In the genomic region with DNA sequence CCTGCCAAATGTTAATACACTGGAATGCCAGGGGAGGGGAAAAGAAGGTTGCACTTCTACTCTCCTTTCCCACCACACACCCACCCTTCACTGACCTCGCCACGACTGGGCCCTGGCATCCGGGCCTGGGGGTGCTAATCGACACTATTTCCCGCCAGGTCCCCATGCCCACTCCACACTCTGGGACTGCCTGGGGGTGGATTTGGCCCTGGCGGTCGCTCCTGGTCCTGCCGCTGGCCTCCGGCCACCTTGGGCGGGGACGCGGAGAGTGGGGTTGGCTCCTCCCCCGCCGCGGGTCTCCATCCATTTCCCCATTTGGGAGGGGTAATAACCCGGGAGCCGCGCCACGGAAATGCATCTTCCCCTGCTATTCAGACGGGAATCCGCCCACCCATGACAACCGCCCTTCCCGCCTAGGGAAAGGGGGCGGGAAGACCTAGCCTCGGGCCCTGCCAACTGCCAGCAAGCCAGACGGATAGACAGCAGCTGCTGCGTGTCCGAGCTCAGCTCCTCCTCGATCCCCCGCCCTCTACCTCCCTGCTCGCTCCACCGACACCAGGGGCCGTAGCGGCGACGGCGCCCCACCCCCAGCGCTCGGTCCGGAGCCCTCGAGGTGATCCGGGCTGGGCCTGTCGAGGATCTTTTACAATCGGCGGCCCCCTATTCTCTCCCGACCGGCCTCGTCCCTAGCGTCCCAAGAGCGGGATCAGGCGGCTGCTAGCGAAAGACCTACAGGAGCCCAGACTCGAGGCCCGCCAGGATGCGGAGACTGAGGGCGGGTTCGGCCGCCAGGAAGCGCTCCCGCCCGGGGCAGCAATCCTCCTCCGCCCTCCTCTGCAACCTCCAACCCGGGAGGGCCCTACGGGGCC, we compare ENCODE assay signal across 8 cellular contexts.
A peak's percentile ranks its signal among the peaks of the same experiment; 100 is the strongest.
DNase-seq lines count a peak whose midpoint lies in the region; ATAC-seq, FAIRE-seq and TF ChIP-seq lines count a peak whose summit lies in the region.

No MANE protein-coding gene starts in this region.

- peak; percentile 46 for ATAC-seq in HG02973 (IDR thresholded peaks at IDR 0.05; ENCODE audit: unreplicated experiment)

- peak overlapping the region; percentile 47 for H3K4me3 ChIP-seq in A673 (ENCODE audit: low read depth, low read length, poor library complexity, severe bottlenecking)
- H3K4me3 ChIP-seq in spleen: peak overlapping the region; percentile 23 to 76 (median 50)

- H3K27ac ChIP-seq in A673 (ENCODE audit: low read depth, low read length, poor library complexity, severe bottlenecking) (peak overlapping the region; percentile 73), layer of hippocampus (ENCODE audit: low read depth, low read length) (peak overlapping the region; percentile 73), spleen (peak overlapping the region; percentile 49 to 83 (median 78))

- DNase-seq in A673 (ENCODE audit: low spot score) (peak; percentile 91), GM18507 (ENCODE audit: extremely low spot score, insufficient read length, low read depth) (peak; percentile 25), NCI-H2196 treated with DMSO at 0.1 percent for 48 hours (lab: John Stamatoyannopoulos, UW; ENCODE audit: unreplicated experiment) (peak; percentile 74), dermis microvascular lymphatic vessel endothelial cell (ENCODE audit: low read depth in 2 of 2) (peak; percentile 50 to 74), spleen (peak; percentile 88)
- peak; percentile 52 for DNase-seq in activated CD4-positive, CD25-positive, alpha-beta regulatory T cell treated with anti-CD3 and anti-CD28 coated beads, Interleukin-2, amount 50 U/mL, for 72 hours

- TF ChIP-seq CTCF in A673 (conservative IDR thresholded peaks at IDR 0.05; ENCODE audit: low read depth, low read length) (no peak), spleen (IDR thresholded peaks at IDR 0.05 in 8 of 11, conservative IDR thresholded peaks at IDR 0.05 in 3 of 11) (peak in 7 of 11 experiments; percentile 8 to 55 (median 49))

- no TSS peak for BruUV-seq in A673 (replicated peaks; lab: Mats Ljungman, UMichigan)

- WGBS in spleen, 5 donors: 0 to 31% (median 2%) methylated on average over 1 to 64 of the region's 64 CpGs

- H3K9me3 ChIP-seq in A673 (ENCODE audit: low read depth, low read length, poor library complexity, severe bottlenecking) (no peaks in the 10 kb centered on the region), spleen (no peaks in the 10 kb centered on the region)

- H3K36me3 ChIP-seq in A673 (ENCODE audit: insufficient read depth, low read length, poor library complexity, severe bottlenecking): no peaks in the 10 kb centered on the region
- no peaks in the 10 kb centered on the region for H3K36me3 ChIP-seq in spleen

- TF ChIP-seq POLR2A in spleen (IDR thresholded peaks at IDR 0.05): no peak

- CTCF ChIA-PET in A673 (lab: Charles Lee): no interaction called here

- peaks cover 16% of the 10 kb centered on the region for H3K4me1 ChIP-seq in A673 (ENCODE audit: insufficient read depth, low read length, poor library complexity, severe bottlenecking)
- H3K4me1 ChIP-seq in spleen: peaks cover 0 to 17% (median 7%) of the 10 kb centered on the region in 6 donors

- peak; percentile 56 for FAIRE-seq in GM18507 (lab: Jason Lieb, UNC)

- no peaks in the 10 kb centered on the region for H3K27me3 ChIP-seq in A673 (replicated peaks; ENCODE audit: insufficient read depth, low read depth, low read length, poor library complexity)
- no peaks in the 10 kb centered on the region for H3K27me3 ChIP-seq in layer of hippocampus (ENCODE audit: control insufficient read depth, insufficient read depth, low read length)
- peaks cover 0 to 6% (median 0%) of the 10 kb centered on the region in 7 donors for H3K27me3 ChIP-seq in spleen (replicated peaks in 1 of 7)

- intact Hi-C loops in A673 (cut with micrococcal nuclease; ENCODE audit: unreplicated experiment): loop anchor here (5.0 kb wide), 1 partner anchor 114 kb away; a partner anchor contains a TSS
- intact Hi-C loops in spleen (cut with DNase I; ENCODE audit: low total_unique reads): no loop called here

- POLR2A ChIA-PET in A673 (lab: Charles Lee; ENCODE audit: low non-redundant PET): no interaction called here

Comparison
In these comparisons a context has a peak if more than half of its experiments do, and no peak if none do; other contexts are left out.
1. Peak in every context shown above with its lines: DNase-seq, ATAC-seq, H3K4me3 ChIP-seq and H3K27ac ChIP-seq.
2. DNase-seq: peak in every context shown above with its lines; median percentile 91 in A673; 88 in spleen; 74 in NCI-H2196 treated with DMSO at 0.1 percent for 48 hours; 62 in dermis microvascular lymphatic vessel endothelial cell; 52 in activated CD4-positive, CD25-positive, alpha-beta regulatory T cell treated with anti-CD3 and anti-CD28 coated beads, Interleukin-2, amount 50 U/mL, for 72 hours; 25 in GM18507.